In genomic region chr19:20039203-20039723, GRCh38 we compare ENCODE assay signal across 9 cellular contexts. TPM values are rescaled to one million over a fixed set of nuclear protein-coding genes. Genes with fewer than 3 reads are reported as not detected.
DNase-seq lines count a peak whose midpoint lies in the region; ATAC-seq and TF ChIP-seq lines count a peak whose summit lies in the region.
"Had no signal": no experiment of that assay in that cellular context is flagged by ENCODE, and none has a peak within 500 bp of the region (broad histone marks: within the 10 kb centered on the region; RNA-seq: fewer than 3 reads in every experiment).

Gene ZNF682, minus strand, starts transcription at chr19:20039505. Its CDS starts 160 bp downstream, at chr19:20039345.

- TF ChIP-seq CTCF in BJ (IDR thresholded peaks at IDR 0.05; ENCODE audit: insufficient read depth, low read depth, low read length) = no peak
- no peak for TF ChIP-seq CTCF in OCI-LY7 (conservative IDR thresholded peaks at IDR 0.05; ENCODE audit: low read length)

- peak; percentile 57 for DNase-seq in BJ (ENCODE audit: low read depth)
- DNase-seq in OCI-LY7 (ENCODE audit: low spot score) = peak; percentile 98
- DNase-seq in activated T-helper 1 cell treated with Interleukin-2 at 50 U/mL for 16 hours (ENCODE audit: low read depth) = peak; percentile 85
- DNase-seq in fibroblast of gingiva (ENCODE audit: low read depth) = peak; percentile 92
- DNase-seq in myocyte (ENCODE audit: low read depth) = peak; percentile 98
- peak; percentile 95 for DNase-seq in stimulated activated CD8-positive, alpha-beta memory T cell treated with anti-CD3 and anti-CD28 coated beads, Interleukin-7, amount 100 ng/mL, for 24 hours (ENCODE audit: low read depth)

- H3K9me2 ChIP-seq in OCI-LY7 (ENCODE audit: insufficient read depth, low read length) = no peaks in the 10 kb centered on the region

- POLR2A ChIA-PET in BJ (lab: Charles Lee) = no interaction called here
- POLR2A ChIA-PET in OCI-LY7 (lab: Charles Lee) = interaction anchor here (0.6 to 2.4 kb wide), 8 partner anchors 10 to 237 kb away, joined by 3 to 13 read pairs (median 3); partner anchors contain the start of gene ZNF93

- BruUV-seq in OCI-LY7 (replicated peaks; lab: Mats Ljungman, UMichigan) = no TSS peak

- H3K27ac ChIP-seq in OCI-LY7 (ENCODE audit: low read depth, low read length, poor library complexity, severe bottlenecking) = peak within 1 kb of the TSS; percentile 59

- H3K79me2 ChIP-seq in OCI-LY7 (ENCODE audit: insufficient read depth, low read depth, low read length) = peaks cover 22% of the 10 kb centered on the region

- peaks cover 11% of the 10 kb centered on the region for H3K4me1 ChIP-seq in OCI-LY7 (ENCODE audit: insufficient read depth, low read length, poor library complexity, severe bottlenecking)

- intact Hi-C loops in OCI-LY7 (cut with micrococcal nuclease; ENCODE audit: unreplicated experiment) = loop anchor here (2.0 kb wide), 1 partner anchor 370 kb away; the partner anchor contains the start of gene ZNF101

- peak within 1 kb of the TSS; percentile 84 for H3K4me2 ChIP-seq in OCI-LY7 (ENCODE audit: low read length)

- H3K9me3 ChIP-seq in OCI-LY7 (ENCODE audit: low read length) = peaks cover 8% of the 10 kb centered on the region

- no peaks in the 10 kb centered on the region for H4K20me1 ChIP-seq in OCI-LY7 (ENCODE audit: insufficient read depth, low read length)

- H3K4me3 ChIP-seq in BJ (ENCODE audit: low read depth, low read length) (peak within 1 kb of the TSS; percentile 85), OCI-LY7 (ENCODE audit: low read depth, low read length, poor library complexity, severe bottlenecking) (peak within 1 kb of the TSS; percentile 73)

- peak within 1 kb of the TSS; percentile 89 for H2AFZ ChIP-seq in OCI-LY7 (ENCODE audit: low read length)

- CTCF ChIA-PET in BJ (lab: Yijun Ruan, JAX) (interaction anchor here (0.9 to 1.2 kb wide), 2 partner anchors 13 to 42 kb away, joined by 3 read pairs; no protein-coding TSS in a partner anchor), OCI-LY7 (lab: Charles Lee; ENCODE audit: unreplicated experiment) (interaction anchor here (0.5 to 0.7 kb wide), 3 partner anchors 172 to 297 kb away, joined by 3 read pairs; no protein-coding TSS in a partner anchor)

- H3K27me3 ChIP-seq in BJ (ENCODE audit: control insufficient read depth, insufficient read depth, low read length) = no peaks in the 10 kb centered on the region

- H3K36me3 ChIP-seq in BJ (ENCODE audit: control insufficient read depth, insufficient read depth, low read length) = no peaks in the 10 kb centered on the region
- peaks cover 20% of the 10 kb centered on the region for H3K36me3 ChIP-seq in OCI-LY7 (ENCODE audit: insufficient read depth, low read length)

- ATAC-seq in GM19328 (IDR thresholded peaks at IDR 0.05; ENCODE audit: unreplicated experiment) (peak; percentile 95), HG03520 (IDR thresholded peaks at IDR 0.05; ENCODE audit: unreplicated experiment) (peak; percentile 96)

RNA-seq across cellular contexts. Expression of gene ZNF682, which starts in this region (rescaled TPM):
- polyA plus RNA-seq in BJ (2011; rRNA removed) = 0.70 and 1.3 TPM in 2 replicates
- polyA minus RNA-seq in BJ (2011; rRNA and poly(A)+ RNA removed) = 0.31 and 0.47 TPM in 2 replicates
- 9.1 and 10.5 TPM in 2 replicates for total RNA-seq in OCI-LY7 (2014; rRNA removed; shearing (Covaris generic))
- total RNA-seq in OCI-LY7 (2022) (17.3 and 18.6 TPM in 2 replicates), myocyte (3.1 and 3.2 TPM in 2 replicates)
- polyA plus RNA-seq in myocyte (2012) = 3.3 TPM
- total RNA-seq: NCI-H460 had no signal

Comparison
In these comparisons a context has a peak if more than half of its experiments do, and no peak if none do; other contexts are left out.
1. Peak in every context shown above with its lines: DNase-seq, ATAC-seq, H3K4me3 ChIP-seq and H3K27ac ChIP-seq.